In the genomic region with DNA sequence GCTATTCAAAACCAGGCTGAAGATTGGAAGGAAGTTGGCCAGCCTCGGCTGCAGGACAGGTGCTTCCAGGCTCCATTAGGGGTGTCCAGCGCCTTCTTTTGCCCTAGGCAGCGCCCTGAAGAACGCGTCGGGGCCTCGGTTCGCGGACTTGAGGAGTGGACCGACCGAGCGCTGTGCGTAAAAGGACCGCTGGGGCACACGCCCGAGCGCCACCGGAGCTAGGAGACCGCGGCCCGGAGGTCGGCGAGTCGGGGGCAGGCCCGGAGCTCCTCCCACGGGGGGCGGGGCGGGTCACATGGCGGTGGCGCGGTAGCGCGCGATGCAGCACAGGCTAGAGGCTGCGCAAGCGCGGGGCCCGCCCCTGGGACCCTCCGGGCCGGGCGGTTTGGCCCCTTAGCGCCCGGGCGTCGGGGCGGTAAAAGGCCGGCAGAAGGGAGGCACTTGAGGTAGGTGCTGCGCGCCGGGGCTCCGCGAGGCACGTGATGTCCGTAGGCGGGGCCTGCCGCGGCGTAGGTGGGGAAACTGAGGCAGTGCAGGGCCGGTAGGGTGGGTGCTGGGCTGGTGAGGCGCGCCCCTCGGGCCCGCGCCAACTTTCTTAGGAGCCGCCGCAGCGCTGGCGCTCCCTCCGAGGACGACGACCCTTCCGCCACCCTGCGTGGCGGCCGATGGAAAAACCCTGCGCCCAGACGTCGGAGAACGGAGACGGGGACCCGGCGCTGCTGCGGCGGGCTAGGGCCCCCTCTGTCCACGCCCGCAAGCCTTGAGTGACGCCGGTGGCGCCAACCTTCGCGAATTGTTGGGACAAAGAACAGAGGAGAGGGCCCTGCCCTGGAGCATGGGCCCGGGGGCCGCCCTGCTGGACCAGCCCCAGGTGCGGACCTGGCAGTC, we compare ENCODE assay signal across 8 cellular contexts. TPM values are rescaled to one million over a fixed set of nuclear protein-coding genes. Genes with fewer than 3 reads are reported as not detected.
DNase-seq lines count a peak whose midpoint lies in the region; ATAC-seq and TF ChIP-seq lines count a peak whose summit lies in the region.

Gene PRXL2A, plus strand, starts transcription at position 354 of the 888 bp plus-strand sequence. CDS start 11,917 bp downstream, outside the sequence.

- H3K4me3 Mint-ChIP-seq in T-cell: peak within 1 kb of the TSS; percentile 89 to 91 (median 90)

- H3K4me3 ChIP-seq in Karpas-422 (ENCODE audit: low read length) (peak within 1 kb of the TSS; percentile 45; the same call in 1 of the 2 replicates), right atrium auricular region (peak within 1 kb of the TSS; percentile 69 to 86), rectal smooth muscle tissue (ENCODE audit: low read length) (peak within 1 kb of the TSS; percentile 74), vagina (peak within 1 kb of the TSS; percentile 73 to 81)

- H3K4me1 Mint-ChIP-seq in T-cell: peaks cover 24 to 39% (median 34%) of the 10 kb centered on the region in 3 donors

- H3K36me3 ChIP-seq in Karpas-422 (ENCODE audit: insufficient read depth, low read length): no peaks in the 10 kb centered on the region
- no peaks in the 10 kb centered on the region for H3K36me3 ChIP-seq in right atrium auricular region
- H3K36me3 ChIP-seq in rectal smooth muscle tissue (ENCODE audit: control insufficient read depth, insufficient read depth, low read length): no peaks in the 10 kb centered on the region
- no peaks in the 10 kb centered on the region for H3K36me3 ChIP-seq in vagina

- POLR2A ChIA-PET in T-cell (lab: Charles Lee): interaction anchor here (0.5 to 0.7 kb wide), 6 partner anchors 17 to 1358 kb away, joined by 3 to 8 read pairs (median 6); no protein-coding TSS in a partner anchor

- H3K4me1 ChIP-seq in Karpas-422 (ENCODE audit: low read length) (peaks cover 8% of the 10 kb centered on the region), right atrium auricular region (peaks cover 0 to 56% of the 10 kb centered on the region in 2 donors), rectal smooth muscle tissue (ENCODE audit: control insufficient read depth, insufficient read depth, low read length) (peaks cover 14% of the 10 kb centered on the region), vagina (peaks cover 59% of the 10 kb centered on the region)

- H3K79me2 ChIP-seq in Karpas-422 (ENCODE audit: low read length): no peaks in the 10 kb centered on the region

- H3K27me3 ChIP-seq in Karpas-422 (ENCODE audit: low read length) (no peaks in the 10 kb centered on the region), right atrium auricular region (no peaks in the 10 kb centered on the region), rectal smooth muscle tissue (ENCODE audit: control insufficient read depth, insufficient read depth, low read length) (no peaks in the 10 kb centered on the region), vagina (no peaks in the 10 kb centered on the region)

- H3K36me3 Mint-ChIP-seq in T-cell: no peaks in the 10 kb centered on the region

- H2AFZ ChIP-seq in Karpas-422 (ENCODE audit: low read length): peak within 1 kb of the TSS; percentile 43; the same call in 1 of the 2 replicates

- peak within 1 kb of the TSS; percentile 55 for H3K4me2 ChIP-seq in Karpas-422 (ENCODE audit: low read depth, low read length, poor library complexity, severe bottlenecking)

- peak within 1 kb of the TSS; percentile 20; the same call in 1 of the 2 replicates for H3K9ac ChIP-seq in Karpas-422 (ENCODE audit: low read length)
- H3K9ac ChIP-seq in rectal smooth muscle tissue (ENCODE audit: low read length): peak within 1 kb of the TSS; percentile 68

- H3K27ac Mint-ChIP-seq in T-cell: peak within 1 kb of the TSS; percentile 67 to 89

- no peaks in the 10 kb centered on the region for H3K9me3 Mint-ChIP-seq in T-cell

- no peak for TF ChIP-seq CTCF in right atrium auricular region (IDR thresholded peaks at IDR 0.05)
- no peak for TF ChIP-seq CTCF in vagina (IDR thresholded peaks at IDR 0.05)

- peaks cover 0 to 7% of the 10 kb centered on the region in 2 donors for H3K27me3 Mint-ChIP-seq in T-cell

- H3K9me3 ChIP-seq in Karpas-422 (ENCODE audit: low read length) (no peaks in the 10 kb centered on the region), right atrium auricular region (no peaks in the 10 kb centered on the region), vagina (no peaks in the 10 kb centered on the region)

- no peaks in the 10 kb centered on the region for H3K9me2 ChIP-seq in Karpas-422 (replicated peaks; ENCODE audit: insufficient read depth, low read length)

- intact Hi-C loops in vagina (cut with DNase I): no loop called here

- DNase-seq in ELF-1 (ENCODE audit: low read depth, low spot score) (peak; percentile 90), Karpas-422 (no peak), T-cell (peak; percentile 35 to 86 (median 72)), amniotic stem cell (lab: John Stamatoyannopoulos, UW) (peak; percentile 14), right atrium auricular region (ENCODE audit: low spot score) (peak; percentile 78), vagina (ENCODE audit: extremely low spot score in 2 of 2) (no peak)

- ATAC-seq in GM21723 (IDR thresholded peaks at IDR 0.05; ENCODE audit: unreplicated experiment): peak; percentile 97
- ATAC-seq in T-cell (replicated peaks in 1 of 4): peak; percentile 96 to 98 (median 97)

- CTCF ChIA-PET in T-cell (lab: Charles Lee): interaction anchor here (0.6 to 1.9 kb wide), 20 partner anchors 14 to 330 kb away, joined by 3 to 12 read pairs (median 4); partner anchors contain the start of gene TMEM254 (in 1 of the 2)

- H4K20me1 ChIP-seq in Karpas-422 (ENCODE audit: insufficient read depth, low read depth, low read length): no peaks in the 10 kb centered on the region

- TF ChIP-seq POLR2A in vagina (IDR thresholded peaks at IDR 0.05): peak in 1 of 2 donors; percentile 32

- H3K27ac ChIP-seq in Karpas-422 (ENCODE audit: low read length): no peak within 1 kb of the TSS
- H3K27ac ChIP-seq in right atrium auricular region: peak within 1 kb of the TSS; percentile 81 to 91
- peak within 1 kb of the TSS; percentile 83 for H3K27ac ChIP-seq in rectal smooth muscle tissue (ENCODE audit: low read depth, low read length)
- H3K27ac ChIP-seq in vagina: peak within 1 kb of the TSS; percentile 94

RNA-seq across cellular contexts. Expression of gene PRXL2A, which starts in this region (rescaled TPM):
- total RNA-seq in Karpas-422 (2014; rRNA removed; shearing (Covaris generic); ENCODE audit: low replicate concordance): 1.7 and 7.2 TPM in 2 replicates
- total RNA-seq in T-cell (1 to 10 TPM; 2.9 to 6.3 (median 5.2) TPM), right atrium auricular region (10 to 100 TPM; 42.8 to 81.2 TPM), vagina (62.4 TPM)

Comparison
In these comparisons a context has a peak if more than half of its experiments do, and no peak if none do; other contexts are left out.
1. DNase-seq: peak in ELF-1 (single experiment), T-cell (34 of 34), amniotic stem cell (single experiment) and right atrium auricular region (single experiment); none in Karpas-422 (single experiment) and vagina (0 of 2).
2. Peak in every context shown above with its lines, with median percentiles within 50 percentile points of each other: H3K4me3 ChIP-seq.